ENCODE assay signal across 17 cellular contexts in the genomic region with DNA sequence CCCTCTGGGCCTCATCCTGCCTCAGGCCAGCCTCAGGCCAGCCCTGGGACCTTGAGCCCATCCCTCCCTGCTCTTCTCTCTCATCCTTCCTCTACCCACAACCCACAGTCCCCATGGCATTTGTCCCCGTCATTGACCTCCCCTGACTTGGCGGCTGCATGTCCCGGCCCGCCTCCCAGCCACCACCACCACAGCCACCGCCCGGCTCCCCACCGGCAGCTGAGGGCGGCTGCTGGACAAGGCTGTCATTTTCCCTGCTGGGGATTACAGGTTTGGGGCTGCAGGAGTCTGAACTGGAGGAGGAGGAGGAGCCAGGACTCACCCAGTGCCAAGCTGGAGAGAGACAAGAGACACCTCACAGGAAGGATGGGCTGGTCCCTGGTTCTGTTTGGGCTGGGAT.
A peak's percentile ranks its signal among the peaks of the same experiment; 100 is the strongest.
DNase-seq lines count a peak whose midpoint lies in the region; ATAC-seq, FAIRE-seq and TF ChIP-seq lines count a peak whose summit lies in the region.
"Had no signal": no experiment of that assay in that cellular context is flagged by ENCODE, and none has a peak within 500 bp of the region (broad histone marks: within the 10 kb centered on the region; RNA-seq: fewer than 3 reads in every experiment).

No MANE protein-coding gene starts in this region.

- H3K36me3 Mint-ChIP-seq in brain = no peaks in the 10 kb centered on the region

- no peaks in the 10 kb centered on the region for H3K27me3 ChIP-seq in HepG2 (ENCODE audit: control insufficient read depth in 1 of 2, insufficient read depth in 2 of 2, low read length in 2 of 2)
- no peaks in the 10 kb centered on the region for H3K27me3 ChIP-seq in right lobe of liver
- no peaks in the 10 kb centered on the region for H3K27me3 ChIP-seq in vagina
- H3K27me3 ChIP-seq: neutrophil had no signal

- H3K9me3 ChIP-seq in HepG2 (ENCODE audit: low read length) (no peaks in the 10 kb centered on the region), right lobe of liver (no peaks in the 10 kb centered on the region), vagina (no peaks in the 10 kb centered on the region)
- H3K9me3 ChIP-seq: neutrophil had no signal

- peaks cover 10 to 47% of the 10 kb centered on the region in 2 experiments for H3K36me3 ChIP-seq in HepG2 (replicated peaks in 1 of 2; ENCODE audit: control insufficient read depth in 1 of 2, insufficient read depth in 2 of 2, low read length in 2 of 2)
- no peaks in the 10 kb centered on the region for H3K36me3 ChIP-seq in right lobe of liver
- no peaks in the 10 kb centered on the region for H3K36me3 ChIP-seq in vagina
- H3K36me3 ChIP-seq: neutrophil had no signal

- intact Hi-C loops in HepG2 (cut with micrococcal nuclease; ENCODE audit: unreplicated experiment) (no loop called here), right lobe of liver (cut with DNase I) (no loop called here), vagina (cut with DNase I) (no loop called here)

- DNase-seq in HepG2 (ENCODE audit: low spot score) (no peak), right lobe of liver (no peak), myocyte (ENCODE audit: low read depth) (peak; percentile 89), vagina (ENCODE audit: extremely low spot score in 2 of 2) (no peak), NCI-H1436 (lab: John Stamatoyannopoulos, UW) (no peak), COLO668 (lab: John Stamatoyannopoulos, UW; ENCODE audit: unreplicated experiment) (no peak)
- DNase-seq: amniotic stem cell; effector memory CD8-positive, alpha-beta T cell; NCI-H774; SIG-M5; stimulated activated CD4-positive, alpha-beta T cell treated with anti-CD3 and anti-CD28 coated beads, Interleukin-12 subunit alpha, Interleukin-12 subunit beta, amount 100 ng/mL, for 4 hours had no signal

- TF ChIP-seq POLR2A in HepG2 (IDR thresholded peaks at IDR 0.05; ENCODE audit: insufficient read depth in 1 of 2, low read depth in 2 of 2, low read length in 2 of 2) (no peak), right lobe of liver (IDR thresholded peaks at IDR 0.05) (no peak), vagina (IDR thresholded peaks at IDR 0.05) (no peak)

- FAIRE-seq in HepG2 (lab: Jason Lieb, UNC) = no peak
- FAIRE-seq: GM12878 had no signal

- no peak overlapping the region for H3K4me3 Mint-ChIP-seq in brain
- H3K4me3 Mint-ChIP-seq: effector memory CD8-positive, alpha-beta T cell had no signal

- TF ChIP-seq RAD21 in HepG2 (CRISPR knock-in tag; IDR thresholded peaks at IDR 0.05) = no peak

- in situ Hi-C loops in HepG2 (cut with HindIII; ENCODE audit: extremely low pct_ligation_motif_present, low pct_unique_long_range_greater_than_20kb) = loop anchor here (25.0 kb wide), 1 partner anchor 94 kb away; no protein-coding TSS in a partner anchor

- TF ChIP-seq EP300 in HepG2 (IDR thresholded peaks at IDR 0.05; ENCODE audit: low read depth in 2 of 2, low read length in 2 of 2) (no peak), HepG2 (CRISPR knock-in tag; IDR thresholded peaks at IDR 0.05; ENCODE audit: borderline replicate concordance) (no peak)

- peaks cover 8% of the 10 kb centered on the region for H3K79me2 ChIP-seq in HepG2 (ENCODE audit: insufficient read depth, low read length)

- no peaks in the 10 kb centered on the region for H3K27me3 Mint-ChIP-seq in brain
- H3K27me3 Mint-ChIP-seq: effector memory CD8-positive, alpha-beta T cell had no signal

- ATAC-seq in HepG2 (no peak), right lobe of liver (no peak), HG03460 (IDR thresholded peaks at IDR 0.05; ENCODE audit: unreplicated experiment) (no peak)
- ATAC-seq: effector memory CD8-positive, alpha-beta T cell; GM12878; left lobe of liver had no signal

- POLR2A ChIA-PET in HepG2 (lab: Yijun Ruan, JAX) = interaction anchor here (1.7 kb wide), 1 partner anchor 122 kb away, joined by 5 read pairs; no protein-coding TSS in a partner anchor

- WGBS in HepG2 (ENCODE audit: low lambda C conversion rate) = 75% methylated on average over 8 of the region's 8 CpGs
- WGBS in right lobe of liver (ENCODE audit: insufficient coverage, low coverage, low lambda C conversion rate, missing lambda C conversion rate) = no CpG with 5 or more reads among the region's 8 CpGs

- no peaks in the 10 kb centered on the region for H4K20me1 ChIP-seq in HepG2 (ENCODE audit: insufficient read depth, low read length)

- BruUV-seq in HepG2 (replicated peaks; lab: Mats Ljungman, UMichigan) = no TSS peak

- H3K4me3 ChIP-seq in HepG2 (replicated peaks in 1 of 3; ENCODE audit: insufficient read depth in 1 of 3, low read depth in 2 of 3, low read length in 3 of 3) = no peak overlapping the region
- no peak overlapping the region for H3K4me3 ChIP-seq in right lobe of liver
- H3K4me3 ChIP-seq in vagina = no peak overlapping the region
- H3K4me3 ChIP-seq: GM12878 had no signal

- no peak overlapping the region for H2AFZ ChIP-seq in HepG2 (ENCODE audit: low read length)

- peak overlapping the region; percentile 71 to 91 (median 82) for H3K27ac Mint-ChIP-seq in brain

- H3K4me2 ChIP-seq in HepG2 (ENCODE audit: low read depth, low read length) = no peak overlapping the region

- CTCF ChIA-PET in HepG2 (lab: Yijun Ruan, JAX; ENCODE audit: low intra/inter-chr PET ratio, low total read pairs) = no interaction called here

- H3K9ac ChIP-seq in HepG2 (ENCODE audit: insufficient read depth, low read depth, low read length) = no peak overlapping the region

- peaks cover 100% of the 10 kb centered on the region for H3K4me1 Mint-ChIP-seq in brain

- TF ChIP-seq CTCF in HepG2 (CRISPR knock-in tag; IDR thresholded peaks at IDR 0.05) = no peak
- TF ChIP-seq CTCF in right lobe of liver (IDR thresholded peaks at IDR 0.05) = no peak
- no peak for TF ChIP-seq CTCF in brain (conservative IDR thresholded peaks at IDR 0.05)
- no peak for TF ChIP-seq CTCF in vagina (IDR thresholded peaks at IDR 0.05)

- H3K4me1 ChIP-seq in HepG2 (ENCODE audit: insufficient read depth, low read length) (peaks cover 100% of the 10 kb centered on the region), right lobe of liver (peaks cover 0 to 39% (median 15%) of the 10 kb centered on the region in 4 donors), vagina (peaks cover 100% of the 10 kb centered on the region)

- H3K27ac ChIP-seq in HepG2 (ENCODE audit: extremely low read length, insufficient read depth, low read length) (peak overlapping the region; percentile 12), right lobe of liver (no peak overlapping the region), vagina (peak overlapping the region; percentile 62)
- H3K27ac ChIP-seq: neutrophil, VCaP had no signal

- no peaks in the 10 kb centered on the region for H3K9me3 Mint-ChIP-seq in brain
- H3K9me3 Mint-ChIP-seq: effector memory CD8-positive, alpha-beta T cell had no signal

TF ChIP-seq in HepG2, 621 proteins besides CTCF, POLR2A, EP300 and RAD21 (continues in another document):
- TF ChIP-seq ZNF652 (CRISPR knock-in tag; IDR thresholded peaks at IDR 0.05; ENCODE audit: borderline replicate concordance, low read depth) (no peak), ZNF816 (CRISPR knock-in tag; IDR thresholded peaks at IDR 0.05; ENCODE audit: borderline replicate concordance) (no peak), CCAR2 (optimal IDR thresholded peaks at IDR 0.05; ENCODE audit: low read depth, low read length) (no peak), DDIT3 (CRISPR knock-in tag; IDR thresholded peaks at IDR 0.05) (no peak), ZIK1 (CRISPR knock-in tag; IDR thresholded peaks at IDR 0.05; ENCODE audit: borderline replicate concordance, low read depth) (no peak), TBX2 (CRISPR knock-in tag; IDR thresholded peaks at IDR 0.05; ENCODE audit: borderline replicate concordance) (0 out of 2 replicates have a peak, but pooled peaks have one; percentile 31), AGO2 (optimal IDR thresholded peaks at IDR 0.05; ENCODE audit: low read depth, low read length) (peak; percentile 58), MED1 (CRISPR knock-in tag; IDR thresholded peaks at IDR 0.05) (0 out of 2 replicates have a peak, but pooled peaks have one; percentile 24)
- TF ChIP-seq, protein P1, sequence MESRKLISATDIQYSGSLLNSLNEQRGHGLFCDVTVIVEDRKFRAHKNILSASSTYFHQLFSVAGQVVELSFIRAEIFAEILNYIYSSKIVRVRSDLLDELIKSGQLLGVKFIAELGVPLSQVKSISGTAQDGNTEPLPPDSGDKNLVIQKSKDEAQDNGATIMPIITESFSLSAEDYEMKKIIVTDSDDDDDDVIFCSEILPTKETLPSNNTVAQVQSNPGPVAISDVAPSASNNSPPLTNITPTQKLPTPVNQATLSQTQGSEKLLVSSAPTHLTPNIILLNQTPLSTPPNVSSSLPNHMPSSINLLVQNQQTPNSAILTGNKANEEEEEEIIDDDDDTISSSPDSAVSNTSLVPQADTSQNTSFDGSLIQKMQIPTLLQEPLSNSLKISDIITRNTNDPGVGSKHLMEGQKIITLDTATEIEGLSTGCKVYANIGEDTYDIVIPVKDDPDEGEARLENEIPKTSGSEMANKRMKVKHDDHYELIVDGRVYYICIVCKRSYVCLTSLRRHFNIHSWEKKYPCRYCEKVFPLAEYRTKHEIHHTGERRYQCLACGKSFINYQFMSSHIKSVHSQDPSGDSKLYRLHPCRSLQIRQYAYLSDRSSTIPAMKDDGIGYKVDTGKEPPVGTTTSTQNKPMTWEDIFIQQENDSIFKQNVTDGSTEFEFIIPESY (CRISPR knock-in tag; IDR thresholded peaks at IDR 0.05) = peak; percentile 76
- TF ChIP-seq, protein P2, sequence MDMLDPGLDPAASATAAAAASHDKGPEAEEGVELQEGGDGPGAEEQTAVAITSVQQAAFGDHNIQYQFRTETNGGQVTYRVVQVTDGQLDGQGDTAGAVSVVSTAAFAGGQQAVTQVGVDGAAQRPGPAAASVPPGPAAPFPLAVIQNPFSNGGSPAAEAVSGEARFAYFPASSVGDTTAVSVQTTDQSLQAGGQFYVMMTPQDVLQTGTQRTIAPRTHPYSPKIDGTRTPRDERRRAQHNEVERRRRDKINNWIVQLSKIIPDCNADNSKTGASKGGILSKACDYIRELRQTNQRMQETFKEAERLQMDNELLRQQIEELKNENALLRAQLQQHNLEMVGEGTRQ (IDR thresholded peaks at IDR 0.05; ENCODE audit: low read depth, low read length) = no peak
- TF ChIP-seq, protein P2 (CRISPR knock-in tag; IDR thresholded peaks at IDR 0.05; ENCODE audit: borderline replicate concordance) = no peak

Comparison
In these comparisons a context has a peak if more than half of its experiments do, and no peak if none do; other contexts are left out.
1. H3K27ac ChIP-seq: peak in HepG2 (single experiment) and vagina (single experiment); none in right lobe of liver (0 of 3).